13 cellular contexts compared by ENCODE assay signal in the genomic region with DNA sequence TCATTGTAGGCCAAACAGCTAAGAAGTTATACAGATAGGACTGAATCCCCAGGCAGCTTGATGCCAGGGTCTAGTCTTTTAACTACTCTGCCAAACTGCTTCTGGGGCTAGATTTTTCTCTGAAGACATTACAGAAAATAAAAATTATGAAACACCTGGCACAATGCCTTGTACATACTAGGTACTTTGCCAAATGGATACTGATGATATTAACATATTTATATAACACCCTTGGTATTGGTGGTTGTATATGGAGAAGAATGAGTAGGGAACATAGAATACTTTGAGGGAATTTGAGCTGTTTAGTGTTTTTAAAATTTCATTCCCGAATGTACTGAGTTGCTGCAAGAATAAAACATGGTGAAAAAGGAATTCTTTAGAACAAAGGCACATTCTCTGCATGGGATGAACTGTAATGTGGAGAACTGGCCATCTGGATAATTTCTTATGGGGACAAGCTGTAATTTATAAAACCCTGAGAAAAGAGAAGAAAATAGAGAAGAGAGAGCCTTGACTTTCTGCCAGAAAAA.
DNase-seq lines count a peak whose midpoint lies in the region; ATAC-seq and TF ChIP-seq lines count a peak whose summit lies in the region.
"Had no signal": no experiment of that assay in that cellular context is flagged by ENCODE, and none has a peak within 500 bp of the region (broad histone marks: within the 10 kb centered on the region; RNA-seq: fewer than 3 reads in every experiment).

No MANE protein-coding gene starts in this region.

- no peaks in the 10 kb centered on the region for H4K20me1 ChIP-seq in neural progenitor cell (ENCODE audit: low read depth)

- H3K27ac Mint-ChIP-seq in neural progenitor cell: peak overlapping the region; percentile 67
- H3K27ac Mint-ChIP-seq: CD4-positive, CD25-positive, alpha-beta regulatory T cell had no signal

- H3K27me3 Mint-ChIP-seq in neural progenitor cell (ENCODE audit: insufficient read depth, low read depth): no peaks in the 10 kb centered on the region
- H3K27me3 Mint-ChIP-seq: CD4-positive, CD25-positive, alpha-beta regulatory T cell had no signal

- no peak overlapping the region for H3K4me2 ChIP-seq in neural progenitor cell

- DNase-seq in adipocyte (ENCODE audit: low read depth) (peak; percentile 1), cerebellum (ENCODE audit: low spot score) (peak; percentile 2), neural progenitor cell (ENCODE audit: low spot score) (no peak), ovary (no peak), NCI-H146 (lab: John Stamatoyannopoulos, UW) (no peak)
- DNase-seq: ACHN; BE2C; Caco-2; CD4-positive, CD25-positive, alpha-beta regulatory T cell; GDM1; GM23248 had no signal

- H3K9ac ChIP-seq in adipocyte (ENCODE audit: low read length) (no peak overlapping the region), neural progenitor cell (no peak overlapping the region)
- H3K9ac ChIP-seq: GM23248 had no signal

- H3K36me3 ChIP-seq in adipocyte (ENCODE audit: control insufficient read depth, insufficient read depth, low read length, severe bottlenecking) (no peaks in the 10 kb centered on the region), neural progenitor cell (no peaks in the 10 kb centered on the region), ovary (no peaks in the 10 kb centered on the region)
- H3K36me3 ChIP-seq: BE2C, HAP-1 had no signal

- H3K9me3 Mint-ChIP-seq in neural progenitor cell: no peaks in the 10 kb centered on the region

- H3K27me3 ChIP-seq in adipocyte (replicated peaks; ENCODE audit: control insufficient read depth, insufficient read depth, low read length) (no peaks in the 10 kb centered on the region), neural progenitor cell (no peaks in the 10 kb centered on the region), ovary (no peaks in the 10 kb centered on the region)
- H3K27me3 ChIP-seq: BE2C had no signal

- no peak for TF ChIP-seq CTCF in neural progenitor cell (IDR thresholded peaks at IDR 0.05)
- no peak for TF ChIP-seq CTCF in ovary (IDR thresholded peaks at IDR 0.05)

- no peaks in the 10 kb centered on the region for H3K36me3 Mint-ChIP-seq in neural progenitor cell
- H3K36me3 Mint-ChIP-seq: CD4-positive, CD25-positive, alpha-beta regulatory T cell had no signal

- no peak overlapping the region for H3K4me3 ChIP-seq in adipocyte (ENCODE audit: low read length)
- H3K4me3 ChIP-seq in neural progenitor cell: no peak overlapping the region
- H3K4me3 ChIP-seq in ovary: no peak overlapping the region
- H3K4me3 ChIP-seq: GM23248, HAP-1 had no signal

- peaks cover 9% of the 10 kb centered on the region for H3K4me1 Mint-ChIP-seq in neural progenitor cell
- H3K4me1 Mint-ChIP-seq: CD4-positive, CD25-positive, alpha-beta regulatory T cell had no signal

- H3K27ac ChIP-seq in neural progenitor cell: no peak overlapping the region
- no peak overlapping the region for H3K27ac ChIP-seq in ovary
- H3K27ac ChIP-seq: GM23248 had no signal

- H3K9me3 ChIP-seq in adipocyte (ENCODE audit: control insufficient read depth, low read length) (no peaks in the 10 kb centered on the region), neural progenitor cell (ENCODE audit: low read depth) (no peaks in the 10 kb centered on the region), ovary (no peaks in the 10 kb centered on the region)
- H3K9me3 ChIP-seq: BE2C, Caco-2, HAP-1 had no signal

- 10 to 23% (median 14%) methylated on average over 1 of the region's 1 CpG for WGBS in ovary, 3 donors

- H2AFZ ChIP-seq in neural progenitor cell (replicated peaks): no peak overlapping the region
- H2AFZ ChIP-seq: GM23248 had no signal

- no peak for TF ChIP-seq EP300 in ovary (IDR thresholded peaks at IDR 0.05)

- no peak for TF ChIP-seq POLR2A in ovary (IDR thresholded peaks at IDR 0.05)

- ATAC-seq in HG03378 (IDR thresholded peaks at IDR 0.05; ENCODE audit: unreplicated experiment): no peak

- H3K4me1 ChIP-seq in adipocyte (ENCODE audit: control insufficient read depth, insufficient read depth, low read length): peaks cover 6% of the 10 kb centered on the region
- H3K4me1 ChIP-seq in neural progenitor cell: no peaks in the 10 kb centered on the region
- H3K4me1 ChIP-seq in ovary (ENCODE audit: insufficient read depth): peaks cover 7% of the 10 kb centered on the region
- H3K4me1 ChIP-seq: BE2C, Caco-2, HAP-1 had no signal

- no peaks in the 10 kb centered on the region for H3F3A ChIP-seq in neural progenitor cell (ENCODE audit: low read depth)

- H3K79me2 ChIP-seq in neural progenitor cell (ENCODE audit: low read depth): no peaks in the 10 kb centered on the region

- H3K4me3 Mint-ChIP-seq in neural progenitor cell: no peak overlapping the region
- H3K4me3 Mint-ChIP-seq: CD4-positive, CD25-positive, alpha-beta regulatory T cell had no signal

- intact Hi-C loops in ovary (cut with DNase I): no loop called here

Comparison
In these comparisons a context has a peak if more than half of its experiments do, and no peak if none do; other contexts are left out.
1. DNase-seq: peak in adipocyte (single experiment) and cerebellum (single experiment); none in neural progenitor cell (single experiment), ovary (0 of 5) and NCI-H146 (single experiment).